ENCODE assay signal across 8 cellular contexts in the genomic region with DNA sequence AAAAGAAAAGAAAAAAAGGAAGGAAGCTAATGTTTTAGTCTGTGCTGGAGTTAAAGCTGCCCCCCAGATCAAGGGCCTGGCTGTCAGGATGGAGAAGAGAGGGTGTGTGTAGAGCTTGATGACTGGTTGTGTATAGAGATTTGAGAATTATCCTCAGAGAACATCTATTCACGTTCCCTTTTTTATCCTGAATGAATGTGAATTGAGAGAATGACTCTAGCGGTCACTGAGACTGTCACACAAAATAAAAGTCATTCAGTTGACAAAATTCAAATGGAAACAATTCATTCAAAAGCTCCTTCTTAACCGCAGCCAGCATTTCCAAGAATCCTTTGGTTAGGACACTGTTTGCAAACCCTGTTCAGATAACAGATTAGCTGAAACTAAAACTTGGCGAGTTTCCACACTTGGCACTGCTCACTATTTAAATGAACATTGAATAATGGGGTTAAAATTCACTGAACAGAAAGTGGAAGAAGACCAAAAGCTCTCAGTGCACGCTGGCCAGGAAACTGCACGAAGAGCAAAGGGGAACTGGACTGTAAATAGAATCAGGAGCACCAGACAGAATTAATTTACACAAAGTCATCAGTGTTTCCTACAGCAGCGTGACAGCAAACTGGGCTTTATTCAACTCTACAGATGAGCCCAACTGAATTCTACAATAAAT. TPM values are rescaled to one million over a fixed set of nuclear protein-coding genes. Genes with fewer than 3 reads are reported as not detected.
DNase-seq lines count a peak whose midpoint lies in the region; ATAC-seq, FAIRE-seq and TF ChIP-seq lines count a peak whose summit lies in the region.

No MANE protein-coding gene starts in this region.

- peaks cover 8% of the 10 kb centered on the region for H3K9me3 Mint-ChIP-seq in astrocyte (ENCODE audit: unreplicated experiment)
- H3K9me3 Mint-ChIP-seq in memory B cell = no peaks in the 10 kb centered on the region

- TF ChIP-seq CTCF in astrocyte (IDR thresholded peaks at IDR 0.05; ENCODE audit: insufficient read depth, low read depth, low read length) = no peak

- H3K27ac Mint-ChIP-seq in astrocyte (ENCODE audit: unreplicated experiment) (no peak overlapping the region), memory B cell (peak overlapping the region; percentile 47)

- H3K4me1 Mint-ChIP-seq in astrocyte (ENCODE audit: low read depth, unreplicated experiment) (peaks cover 11% of the 10 kb centered on the region), memory B cell (peaks cover 19% of the 10 kb centered on the region)

- no peaks in the 10 kb centered on the region for H3K36me3 ChIP-seq in astrocyte (ENCODE audit: insufficient read depth, low read length)

- no peak overlapping the region for H3K9ac ChIP-seq in astrocyte (ENCODE audit: low read length)

- H3K27me3 ChIP-seq in astrocyte (ENCODE audit: insufficient read depth, low read length) = peaks cover 12% of the 10 kb centered on the region

- H3K36me3 Mint-ChIP-seq in astrocyte (ENCODE audit: low read depth, unreplicated experiment) (no peaks in the 10 kb centered on the region), memory B cell (no peaks in the 10 kb centered on the region)

- ATAC-seq in GM19397 (IDR thresholded peaks at IDR 0.05; ENCODE audit: unreplicated experiment) (peak; percentile 72), memory B cell (ENCODE audit: low read depth) (peak; percentile 82), esophagus mucosa (no peak)

- peaks cover 7% of the 10 kb centered on the region for H3K4me1 ChIP-seq in astrocyte (ENCODE audit: insufficient read depth, low read length)

- peaks cover 9% of the 10 kb centered on the region for H3K9me3 ChIP-seq in astrocyte (ENCODE audit: insufficient read depth, low read depth, low read length)

- peak in 9 of 14 donors; percentile 7 to 39 (median 22) for DNase-seq in C1 segment of cervical spinal cord (lab: John Stamatoyannopoulos, UW)
- DNase-seq in M059J (ENCODE audit: low read depth) = peak; percentile 89
- DNase-seq in astrocyte (ENCODE audit: low read depth) = peak; percentile 94
- DNase-seq in memory B cell (ENCODE audit: low spot score in 2 of 2) = no peak
- no peak for DNase-seq in activated effector memory CD4-positive, alpha-beta T cell treated with Interleukin-2 at 50 U/mL for 16 hours
- DNase-seq in T1000 (lab: John Stamatoyannopoulos, UW) = no peak

- H3K4me3 ChIP-seq in astrocyte (ENCODE audit: insufficient read depth, low read depth, low read length) = no peak overlapping the region

- peak overlapping the region; percentile 64 for H3K4me2 ChIP-seq in astrocyte (ENCODE audit: low read length)

- H2AFZ ChIP-seq in astrocyte (ENCODE audit: low read depth, low read length) = no peak overlapping the region

- H3K4me3 Mint-ChIP-seq in astrocyte (ENCODE audit: unreplicated experiment) = no peak overlapping the region
- peak overlapping the region; percentile 65 for H3K4me3 Mint-ChIP-seq in memory B cell

- H3K79me2 ChIP-seq in astrocyte (ENCODE audit: insufficient read depth, low read length) = no peaks in the 10 kb centered on the region

- peak; percentile 9 for FAIRE-seq in astrocyte (lab: Jason Lieb, UNC)

- no peaks in the 10 kb centered on the region for H4K20me1 ChIP-seq in astrocyte (ENCODE audit: insufficient read depth, low read length)

- H3K27ac ChIP-seq in astrocyte (ENCODE audit: low read depth, low read length) = no peak overlapping the region

- H3K27me3 Mint-ChIP-seq in astrocyte (ENCODE audit: low read depth, unreplicated experiment) (peaks cover 4% of the 10 kb centered on the region), memory B cell (peaks cover 4% of the 10 kb centered on the region)

RNA-seq across cellular contexts. Expression of gene FAM89A, which starts 13.6 kb away (rescaled TPM):
- total RNA-seq in M059J (2014; rRNA removed; shearing (Covaris generic)) = 7.3 and 9.4 TPM in 2 replicates
- 9.6 and 12.6 TPM in 2 replicates for total RNA-seq in astrocyte
- total RNA-seq in esophagus mucosa = 12.4 TPM

Comparison
In these comparisons a context has a peak if more than half of its experiments do, and no peak if none do; other contexts are left out.
1. DNase-seq: peak in C1 segment of cervical spinal cord (9 of 14), M059J (single experiment) and astrocyte (single experiment); none in memory B cell (0 of 2), activated effector memory CD4-positive, alpha-beta T cell treated with Interleukin-2 at 50 U/mL for 16 hours (single experiment) and T1000 (single experiment).